ENCODE assay signal across 24 cellular contexts in the genomic region with DNA sequence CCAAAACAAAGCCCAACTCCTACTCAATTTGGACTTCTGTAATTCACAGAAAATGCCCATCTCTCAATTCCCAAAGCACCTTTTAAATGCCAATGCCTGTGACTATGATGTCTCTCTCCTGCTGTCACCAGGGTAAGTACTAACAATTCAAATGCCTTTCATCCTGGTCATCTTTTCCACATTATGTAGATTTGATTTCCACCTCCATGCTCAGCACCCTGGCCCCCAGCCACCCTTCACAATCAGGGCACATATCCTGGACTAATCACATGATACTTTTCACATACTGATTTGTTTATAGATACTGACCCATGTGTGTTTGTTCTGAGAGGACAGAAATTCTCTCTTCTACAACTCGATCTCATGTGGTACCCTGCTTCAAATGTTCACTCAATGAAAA.
DNase-seq lines count a peak whose midpoint lies in the region; TF ChIP-seq lines count a peak whose summit lies in the region.
"Had no signal": no experiment of that assay in that cellular context is flagged by ENCODE, and none has a peak within 500 bp of the region (broad histone marks: within the 10 kb centered on the region; RNA-seq: fewer than 3 reads in every experiment).

No MANE protein-coding gene starts in this region.

- H3K36me3 ChIP-seq in mesendoderm (ENCODE audit: control insufficient read depth, insufficient read depth, low read length): no peaks in the 10 kb centered on the region
- H3K36me3 ChIP-seq: heart left ventricle had no signal

- H3K56ac ChIP-seq in mesendoderm (ENCODE audit: low read length): no peak overlapping the region

- no peaks in the 10 kb centered on the region for H3K79me1 ChIP-seq in mesendoderm (ENCODE audit: low read length)

- no peak overlapping the region for H2BK120ac ChIP-seq in mesendoderm (ENCODE audit: low read depth, low read length)

- no peak overlapping the region for H3K18ac ChIP-seq in mesendoderm (ENCODE audit: low read length)

- H3K79me2 ChIP-seq in mesendoderm (ENCODE audit: control insufficient read depth, insufficient read depth, low read length): no peaks in the 10 kb centered on the region

- no peak overlapping the region for H4K8ac ChIP-seq in mesendoderm (ENCODE audit: low read depth, low read length)

- no peak overlapping the region for H3K23ac ChIP-seq in mesendoderm (ENCODE audit: low read length)

- H2BK15ac ChIP-seq in mesendoderm (replicated peaks; ENCODE audit: low read depth): no peak overlapping the region

- no CpG with 5 or more reads among the region's 1 CpG for WGBS in mesendoderm (ENCODE audit: extremely low coverage, insufficient coverage, low lambda C conversion rate)

- no peak overlapping the region for H3K4ac ChIP-seq in mesendoderm (ENCODE audit: low read depth, low read length)

- no peak for TF ChIP-seq CTCF in HFFc6 (IDR thresholded peaks at IDR 0.05)

- peaks cover 19% of the 10 kb centered on the region for H3K4me1 Mint-ChIP-seq in HFFc6 (ENCODE audit: low read depth)
- H3K4me1 Mint-ChIP-seq: CD14-positive monocyte had no signal

- DNase-seq in EH (ENCODE audit: low read depth) (peak; percentile 7), HFFc6 (no peak), astrocyte of the hippocampus (ENCODE audit: low read depth, low spot score) (peak; percentile 34), mesendoderm (peak; percentile 80), NCI-H2107 (lab: John Stamatoyannopoulos, UW) (no peak), NCI-H2081 treated with DMSO at 0.1 percent for 48 hours (lab: John Stamatoyannopoulos, UW) (no peak), DMS53 (lab: John Stamatoyannopoulos, UW) (no peak)
- DNase-seq: activated CD4-positive, alpha-beta T cell treated with anti-CD3 and anti-CD28 coated beads for 36 hours; activated gamma-delta T cell; activated T-cell treated with anti-CD3 and anti-CD28 coated beads for 4 hours; body of pancreas; DND-41; heart left ventricle; Kasumi-1; mammary epithelial cell; NCI-H187; NCI-H345; NCI-H82; stimulated activated CD4-positive, alpha-beta T cell treated with anti-CD3 and anti-CD28 coated beads, Interleukin-15, amount 100 ng/mL, for 24 hours; stimulated activated naive CD4-positive, alpha-beta T cell treated with Interleukin-2 at 50 U/mL for 16 hours had no signal

- no peak overlapping the region for H4K5ac ChIP-seq in mesendoderm (ENCODE audit: low read length)

- peaks cover 10% of the 10 kb centered on the region for H3K4me1 ChIP-seq in mesendoderm (ENCODE audit: control insufficient read depth, low read depth, low read length)
- H3K4me1 ChIP-seq: body of pancreas had no signal

- peaks cover 21% of the 10 kb centered on the region for H3K36me3 Mint-ChIP-seq in HFFc6 (ENCODE audit: low read depth)
- H3K36me3 Mint-ChIP-seq: CD14-positive monocyte had no signal

- H3K4me2 ChIP-seq in mesendoderm (ENCODE audit: low read length): no peak overlapping the region

- H3K4me3 ChIP-seq in mesendoderm (ENCODE audit: low read length): no peak overlapping the region
- H3K4me3 ChIP-seq: body of pancreas, heart left ventricle had no signal

- H2AK5ac ChIP-seq in mesendoderm (ENCODE audit: low read length): no peak overlapping the region

- no peak overlapping the region for H3K4me3 Mint-ChIP-seq in HFFc6
- H3K4me3 Mint-ChIP-seq: activated CD4-positive, alpha-beta T cell treated with anti-CD3 and anti-CD28 coated beads for 36 hours; CD14-positive monocyte; neural crest cell had no signal

- H3K27me3 ChIP-seq in mesendoderm (ENCODE audit: insufficient read depth, low read length, poor library complexity): no peaks in the 10 kb centered on the region
- H3K27me3 ChIP-seq: body of pancreas, heart left ventricle had no signal

- H3K27ac Mint-ChIP-seq in HFFc6: peak overlapping the region; percentile 35
- H3K27ac Mint-ChIP-seq: activated CD4-positive, alpha-beta T cell treated with anti-CD3 and anti-CD28 coated beads for 36 hours; CD14-positive monocyte had no signal

- no peaks in the 10 kb centered on the region for H3K9me3 Mint-ChIP-seq in HFFc6

- H2BK5ac ChIP-seq in mesendoderm (ENCODE audit: low read length): no peak overlapping the region

- no peak overlapping the region for H3K9ac ChIP-seq in mesendoderm (ENCODE audit: low read length)

- no peak overlapping the region for H3K27ac ChIP-seq in mesendoderm (ENCODE audit: low read depth, low read length)
- H3K27ac ChIP-seq: body of pancreas, epithelial cell of prostate, heart left ventricle, HL-60 had no signal

- peaks cover 3% of the 10 kb centered on the region; the same call in 1 of the 2 replicates for H3K27me3 Mint-ChIP-seq in HFFc6 (ENCODE audit: insufficient read depth)
- H3K27me3 Mint-ChIP-seq: activated CD4-positive, alpha-beta T cell treated with anti-CD3 and anti-CD28 coated beads for 36 hours had no signal

Comparison
In these comparisons a context has a peak if more than half of its experiments do, and no peak if none do; other contexts are left out.
1. DNase-seq: peak in EH (single experiment), astrocyte of the hippocampus (single experiment) and mesendoderm (single experiment); none in HFFc6 (single experiment), NCI-H2107 (single experiment), NCI-H2081 treated with DMSO at 0.1 percent for 48 hours (single experiment) and DMS53 (single experiment).